In the genomic region with DNA sequence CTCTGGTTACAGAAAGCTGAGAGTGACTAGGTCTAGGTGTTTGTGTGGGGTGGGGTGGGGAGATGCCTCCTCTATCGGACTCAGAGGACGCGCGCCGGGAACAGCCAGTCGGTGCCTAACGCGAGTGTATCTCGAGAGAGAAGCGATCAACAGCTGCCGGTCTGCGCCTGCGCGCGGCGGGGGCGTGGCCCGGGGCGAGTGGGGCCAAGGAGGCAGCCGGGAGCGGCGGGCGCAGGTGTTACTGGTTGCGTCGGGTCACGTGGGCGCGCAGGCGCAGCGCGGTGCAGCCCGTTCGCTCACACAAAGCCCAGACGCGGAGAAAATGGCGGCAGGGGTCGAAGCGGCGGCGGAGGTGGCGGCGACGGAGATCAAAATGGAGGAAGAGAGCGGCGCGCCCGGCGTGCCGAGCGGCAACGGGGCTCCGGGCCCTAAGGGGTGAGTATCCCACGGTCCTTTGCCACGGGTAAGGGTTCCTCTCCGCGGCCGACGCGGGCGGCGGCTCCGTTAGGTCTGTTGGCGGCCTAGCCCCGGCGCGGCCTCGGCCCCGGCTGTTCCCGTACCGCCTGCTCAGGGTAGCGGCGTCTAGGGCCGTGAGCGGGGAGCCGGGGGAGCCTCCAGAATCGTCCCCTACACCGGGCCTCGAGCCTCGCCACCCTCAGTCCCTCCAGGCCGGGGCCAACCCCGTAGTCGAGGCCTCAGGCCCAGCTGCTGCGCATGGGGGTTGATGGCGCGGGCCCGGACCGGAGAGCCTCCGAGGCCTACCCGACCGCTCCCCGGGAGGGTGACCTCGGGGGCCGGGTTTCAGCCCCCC, we compare ENCODE assay signal across 1 cellular context.
TF ChIP-seq lines count a peak whose summit lies in the region.

A gene with protein sequence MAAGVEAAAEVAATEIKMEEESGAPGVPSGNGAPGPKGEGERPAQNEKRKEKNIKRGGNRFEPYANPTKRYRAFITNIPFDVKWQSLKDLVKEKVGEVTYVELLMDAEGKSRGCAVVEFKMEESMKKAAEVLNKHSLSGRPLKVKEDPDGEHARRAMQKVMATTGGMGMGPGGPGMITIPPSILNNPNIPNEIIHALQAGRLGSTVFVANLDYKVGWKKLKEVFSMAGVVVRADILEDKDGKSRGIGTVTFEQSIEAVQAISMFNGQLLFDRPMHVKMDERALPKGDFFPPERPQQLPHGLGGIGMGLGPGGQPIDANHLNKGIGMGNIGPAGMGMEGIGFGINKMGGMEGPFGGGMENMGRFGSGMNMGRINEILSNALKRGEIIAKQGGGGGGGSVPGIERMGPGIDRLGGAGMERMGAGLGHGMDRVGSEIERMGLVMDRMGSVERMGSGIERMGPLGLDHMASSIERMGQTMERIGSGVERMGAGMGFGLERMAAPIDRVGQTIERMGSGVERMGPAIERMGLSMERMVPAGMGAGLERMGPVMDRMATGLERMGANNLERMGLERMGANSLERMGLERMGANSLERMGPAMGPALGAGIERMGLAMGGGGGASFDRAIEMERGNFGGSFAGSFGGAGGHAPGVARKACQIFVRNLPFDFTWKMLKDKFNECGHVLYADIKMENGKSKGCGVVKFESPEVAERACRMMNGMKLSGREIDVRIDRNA (plus strand): TSS at position 299 of the 811 bp plus-strand sequence. CDS start 24 bp downstream, at position 323.

TF ChIP-seq in HepG2, 621 proteins besides CTCF, POLR2A, EP300 and RAD21 (continued from another document and continues in another):
- TF ChIP-seq ZNF639 (CRISPR knock-in tag; conservative IDR thresholded peaks at IDR 0.05) (peak; percentile 20; the same call in 1 of the 2 replicates), ZC3H4 (CRISPR knock-in tag; IDR thresholded peaks at IDR 0.05; ENCODE audit: borderline replicate concordance) (no peak), ZSCAN25 (CRISPR knock-in tag; IDR thresholded peaks at IDR 0.05) (no peak; the same call in 1 of the 2 replicates), E2F1 (CRISPR knock-in tag; IDR thresholded peaks at IDR 0.05) (peak; percentile 59; the same call in 1 of the 2 replicates), HIC2 (CRISPR knock-in tag; IDR thresholded peaks at IDR 0.05; ENCODE audit: low read depth) (no peak), PHF8 (CRISPR knock-in tag; IDR thresholded peaks at IDR 0.05) (peak; percentile 91), PHB2 (IDR thresholded peaks at IDR 0.05; ENCODE audit: partially characterized antibody) (no peak), ZNF839 (CRISPR knock-in tag; IDR thresholded peaks at IDR 0.05; ENCODE audit: borderline replicate concordance) (no peak), ZBTB37 (CRISPR knock-in tag; IDR thresholded peaks at IDR 0.05) (no peak), NR2F6 (IDR thresholded peaks at IDR 0.05) (no peak), NR2F6 (CRISPR knock-in tag; IDR thresholded peaks at IDR 0.05) (no peak), ZGPAT (CRISPR knock-in tag; IDR thresholded peaks at IDR 0.05) (no peak; the same call in 1 of the 2 replicates), CENPT (CRISPR knock-in tag; IDR thresholded peaks at IDR 0.05; ENCODE audit: low read depth) (peak; percentile 76; the same call in 1 of the 2 replicates), ZNF512 (CRISPR knock-in tag; IDR thresholded peaks at IDR 0.05) (no peak), ZFP62 (CRISPR knock-in tag; IDR thresholded peaks at IDR 0.05) (no peak), ZNF382 (CRISPR knock-in tag; IDR thresholded peaks at IDR 0.05; ENCODE audit: borderline replicate concordance) (no peak), ATRX (CRISPR knock-in tag; IDR thresholded peaks at IDR 0.05; ENCODE audit: borderline replicate concordance) (no peak), HIVEP1 (CRISPR knock-in tag; IDR thresholded peaks at IDR 0.05) (no peak; the same call in 1 of the 2 replicates), PRDM15 (CRISPR knock-in tag; IDR thresholded peaks at IDR 0.05) (0 out of 2 replicates have a peak, but pooled peaks have one; percentile 31), ELF3 (CRISPR knock-in tag; IDR thresholded peaks at IDR 0.05) (no peak), ZNF33B (CRISPR knock-in tag; IDR thresholded peaks at IDR 0.05) (no peak), KDM3A (CRISPR knock-in tag; IDR thresholded peaks at IDR 0.05; ENCODE audit: low read depth) (no peak; the same call in 1 of the 2 replicates), CEBPB (IDR thresholded peaks at IDR 0.05; ENCODE audit: borderline replicate concordance, low read depth, low read length) (no peak), MLX (CRISPR knock-in tag; IDR thresholded peaks at IDR 0.05) (no peak), ZNF329 (CRISPR knock-in tag; IDR thresholded peaks at IDR 0.05; ENCODE audit: low read depth) (peak; percentile 27), ZBTB34 (CRISPR knock-in tag; IDR thresholded peaks at IDR 0.05) (no peak), KDM6A (CRISPR knock-in tag; IDR thresholded peaks at IDR 0.05; ENCODE audit: low read depth) (no peak), ZNF589 (CRISPR knock-in tag; conservative IDR thresholded peaks at IDR 0.05) (no peak), CBX2 (IDR thresholded peaks at IDR 0.05; ENCODE audit: low read depth, low read length) (no peak), CBX2 (CRISPR knock-in tag; IDR thresholded peaks at IDR 0.05; ENCODE audit: low read depth) (no peak), HDAC1 (CRISPR knock-in tag; IDR thresholded peaks at IDR 0.05) (peak; percentile 12; the same call in 1 of the 2 replicates), KDM5B (CRISPR knock-in tag; IDR thresholded peaks at IDR 0.05; ENCODE audit: borderline replicate concordance) (peak; percentile 57; the same call in 1 of the 2 replicates)
- TF ChIP-seq, protein P1, sequence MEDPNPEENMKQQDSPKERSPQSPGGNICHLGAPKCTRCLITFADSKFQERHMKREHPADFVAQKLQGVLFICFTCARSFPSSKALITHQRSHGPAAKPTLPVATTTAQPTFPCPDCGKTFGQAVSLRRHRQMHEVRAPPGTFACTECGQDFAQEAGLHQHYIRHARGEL (CRISPR knock-in tag; IDR thresholded peaks at IDR 0.05), result no peak
- TF ChIP-seq, protein P2, sequence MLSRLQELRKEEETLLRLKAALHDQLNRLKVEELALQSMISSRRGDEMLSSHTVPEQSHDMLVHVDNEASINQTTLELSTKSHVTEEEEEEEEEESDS (CRISPR knock-in tag; IDR thresholded peaks at IDR 0.05; ENCODE audit: borderline replicate concordance), result no peak
- TF ChIP-seq, protein P3, sequence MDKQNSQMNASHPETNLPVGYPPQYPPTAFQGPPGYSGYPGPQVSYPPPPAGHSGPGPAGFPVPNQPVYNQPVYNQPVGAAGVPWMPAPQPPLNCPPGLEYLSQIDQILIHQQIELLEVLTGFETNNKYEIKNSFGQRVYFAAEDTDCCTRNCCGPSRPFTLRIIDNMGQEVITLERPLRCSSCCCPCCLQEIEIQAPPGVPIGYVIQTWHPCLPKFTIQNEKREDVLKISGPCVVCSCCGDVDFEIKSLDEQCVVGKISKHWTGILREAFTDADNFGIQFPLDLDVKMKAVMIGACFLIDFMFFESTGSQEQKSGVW (CRISPR knock-in tag; IDR thresholded peaks at IDR 0.05; ENCODE audit: borderline replicate concordance), result no peak
